Comparison of ENCODE assay signal across 10 cellular contexts in the genomic region with DNA sequence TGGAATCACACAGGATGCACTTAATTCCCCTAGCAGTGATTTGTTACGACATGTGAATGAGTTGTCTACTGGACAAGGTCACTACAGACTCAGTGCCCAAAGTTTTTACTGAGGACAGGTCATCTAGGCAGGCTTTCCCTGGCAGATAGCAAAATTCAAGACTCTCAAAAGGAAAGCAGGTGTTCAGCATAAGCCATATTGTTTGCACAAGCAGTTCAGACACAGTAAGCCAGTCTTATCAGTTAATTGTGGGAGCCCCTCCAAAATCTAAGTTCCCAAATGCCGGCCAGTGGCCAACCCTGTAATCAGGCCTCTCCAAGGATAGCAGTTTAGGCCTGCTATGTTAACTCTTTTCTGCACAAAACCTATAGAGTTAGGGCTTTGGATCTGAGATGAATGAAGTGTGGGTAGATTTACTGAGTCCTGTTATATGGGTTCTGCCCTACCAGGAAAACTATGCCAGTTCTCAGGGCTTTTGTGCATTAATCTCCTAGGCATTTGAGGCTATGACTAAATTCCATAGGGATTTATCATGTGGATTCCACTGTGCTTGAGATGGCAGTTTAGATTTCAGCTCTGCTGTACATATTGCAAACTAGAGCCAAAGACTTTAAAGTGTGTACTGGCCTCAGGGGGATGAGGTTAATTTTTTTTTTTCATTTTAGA. TPM values are rescaled to one million over a fixed set of nuclear protein-coding genes. Genes with fewer than 3 reads are reported as not detected.
A peak's percentile ranks its signal among the peaks of the same experiment; 100 is the strongest.
DNase-seq lines count a peak whose midpoint lies in the region; FAIRE-seq and TF ChIP-seq lines count a peak whose summit lies in the region.
"Had no signal": no experiment of that assay in that cellular context is flagged by ENCODE, and none has a peak within 500 bp of the region (broad histone marks: within the 10 kb centered on the region; RNA-seq: fewer than 3 reads in every experiment).

No MANE protein-coding gene starts in this region.

- POLR2A ChIA-PET in activated CD4-positive, alpha-beta T cell treated with anti-CD3 and anti-CD28 coated beads, Interleukin-2, amount 10 ng/mL, durations not matched to agents 7 days and 5 days (lab: Charles Lee) = no interaction called here

- H3K27ac ChIP-seq in SK-N-MC = 0 out of 2 replicates have a peak overlapping the region, but pooled peaks have one; percentile 38

- peaks cover 11% of the 10 kb centered on the region for H3K36me3 ChIP-seq in SK-N-MC (ENCODE audit: insufficient read depth, low read length)

- no peaks in the 10 kb centered on the region for H3K36me3 Mint-ChIP-seq in activated CD4-positive, alpha-beta T cell treated with anti-CD3 and anti-CD28 coated beads, Interleukin-2, amount 10 ng/mL, durations not matched to agents 7 days and 5 days (ENCODE audit: low read depth)

- H3K9ac ChIP-seq in SK-N-MC (ENCODE audit: insufficient read length) = peak overlapping the region; percentile 5

- CTCF ChIA-PET in activated CD4-positive, alpha-beta T cell treated with anti-CD3 and anti-CD28 coated beads, Interleukin-2, amount 10 ng/mL, durations not matched to agents 7 days and 5 days (lab: Charles Lee) = no interaction called here

- no peak for TF ChIP-seq CTCF in retinal pigment epithelial cell (conservative IDR thresholded peaks at IDR 0.05; ENCODE audit: low read depth, low read length)

- no peak for TF ChIP-seq POLR2A in GM12891 (IDR thresholded peaks at IDR 0.05; ENCODE audit: low read depth, low read length)

- FAIRE-seq in GM12891 (lab: Jason Lieb, UNC) = no peak

- H3K9me3 Mint-ChIP-seq in activated CD4-positive, alpha-beta T cell treated with anti-CD3 and anti-CD28 coated beads, Interleukin-2, amount 10 ng/mL, durations not matched to agents 7 days and 5 days = no peaks in the 10 kb centered on the region

- no peaks in the 10 kb centered on the region for H3K9me3 ChIP-seq in SK-N-MC (ENCODE audit: low read depth, low read length)

- H3K4me3 ChIP-seq in SK-N-MC (no peak overlapping the region), retinal pigment epithelial cell (ENCODE audit: low read length) (no peak overlapping the region)

- H3K4me3 Mint-ChIP-seq in activated CD4-positive, alpha-beta T cell treated with anti-CD3 and anti-CD28 coated beads, Interleukin-2, amount 10 ng/mL, durations not matched to agents 7 days and 5 days = no peak overlapping the region

- H3K27me3 Mint-ChIP-seq in activated CD4-positive, alpha-beta T cell treated with anti-CD3 and anti-CD28 coated beads, Interleukin-2, amount 10 ng/mL, durations not matched to agents 7 days and 5 days = peaks cover 58% of the 10 kb centered on the region

- H3K4me1 Mint-ChIP-seq in activated CD4-positive, alpha-beta T cell treated with anti-CD3 and anti-CD28 coated beads, Interleukin-2, amount 10 ng/mL, durations not matched to agents 7 days and 5 days = peaks cover 17% of the 10 kb centered on the region

- peak; percentile 81 for DNase-seq in GM04503 (ENCODE audit: low read depth)
- no peak for DNase-seq in SK-N-MC (ENCODE audit: low read depth, low spot score)
- peak; percentile 96 for DNase-seq in fibroblast of peridontal ligament (ENCODE audit: extremely low read depth)
- peak; percentile 93 for DNase-seq in retinal pigment epithelial cell (ENCODE audit: low read depth)
- no peak for DNase-seq in T-helper 2 cell
- no peak for DNase-seq in GOT3 (lab: John Stamatoyannopoulos, UW)
- no peak for DNase-seq in GM12891 (ENCODE audit: insufficient read length, low spot score)
- no peak for DNase-seq in activated CD4-positive, alpha-beta T cell treated with anti-CD3 and anti-CD28 coated beads, Interleukin-2, amount 10 ng/mL, durations not matched to agents 7 days and 5 days
- DNase-seq: activated CD4-positive, alpha-beta T cell treated with anti-CD3 and anti-CD28 coated beads for 4 hours; NCI-H446 treated with DMSO at 0.1 percent for 48 hours had no signal

- H3K27ac Mint-ChIP-seq in activated CD4-positive, alpha-beta T cell treated with anti-CD3 and anti-CD28 coated beads, Interleukin-2, amount 10 ng/mL, durations not matched to agents 7 days and 5 days = no peak overlapping the region

TF ChIP-seq in GM12891, 5 proteins besides CTCF, POLR2A, EP300 and RAD21:
- TF ChIP-seq POU2F2 (IDR thresholded peaks at IDR 0.05; ENCODE audit: low read depth, low read length) (no peak), TAF1 (IDR thresholded peaks at IDR 0.05; ENCODE audit: low read depth, low read length) (no peak), SPI1 (IDR thresholded peaks at IDR 0.05; ENCODE audit: low read depth, low read length) (no peak), PAX5 (IDR thresholded peaks at IDR 0.05; ENCODE audit: insufficient read depth, low read length, severe bottlenecking) (no peak), POLR2AphosphoS5 (IDR thresholded peaks at IDR 0.05; ENCODE audit: low read depth, low read length) (no peak)

RNA-seq across cellular contexts. Expression of gene ARHGEF12, which starts 4.8 kb away (rescaled TPM):
- polyA plus RNA-seq in GM12891 (2012; ENCODE audit: low read depth, missing spikeins) = 12.9 TPM
- 1 to 10 TPM; 8.1 to 9.2 TPM for total RNA-seq in activated CD4-positive, alpha-beta T cell treated with anti-CD3 and anti-CD28 coated beads, Interleukin-2, amount 10 ng/mL, durations not matched to agents 7 days and 5 days

RNA-seq across cellular contexts. Expression of gene TLCD5, which starts 6.3 kb away (rescaled TPM):
- polyA plus RNA-seq in GM12891 (2012; ENCODE audit: low read depth, missing spikeins) = 2.6 TPM
- under 1 TPM; 0.19 to 0.42 TPM for total RNA-seq in activated CD4-positive, alpha-beta T cell treated with anti-CD3 and anti-CD28 coated beads, Interleukin-2, amount 10 ng/mL, durations not matched to agents 7 days and 5 days

Comparison
In these comparisons a context has a peak if more than half of its experiments do, and no peak if none do; other contexts are left out.
1. DNase-seq: peak in GM04503 (single experiment), fibroblast of peridontal ligament (single experiment) and retinal pigment epithelial cell (single experiment); none in SK-N-MC (single experiment), T-helper 2 cell (0 of 5), GOT3 (single experiment), GM12891 (single experiment) and activated CD4-positive, alpha-beta T cell treated with anti-CD3 and anti-CD28 coated beads, Interleukin-2, amount 10 ng/mL, durations not matched to agents 7 days and 5 days (single experiment).